18 cellular contexts compared by ENCODE assay signal in the genomic region with DNA sequence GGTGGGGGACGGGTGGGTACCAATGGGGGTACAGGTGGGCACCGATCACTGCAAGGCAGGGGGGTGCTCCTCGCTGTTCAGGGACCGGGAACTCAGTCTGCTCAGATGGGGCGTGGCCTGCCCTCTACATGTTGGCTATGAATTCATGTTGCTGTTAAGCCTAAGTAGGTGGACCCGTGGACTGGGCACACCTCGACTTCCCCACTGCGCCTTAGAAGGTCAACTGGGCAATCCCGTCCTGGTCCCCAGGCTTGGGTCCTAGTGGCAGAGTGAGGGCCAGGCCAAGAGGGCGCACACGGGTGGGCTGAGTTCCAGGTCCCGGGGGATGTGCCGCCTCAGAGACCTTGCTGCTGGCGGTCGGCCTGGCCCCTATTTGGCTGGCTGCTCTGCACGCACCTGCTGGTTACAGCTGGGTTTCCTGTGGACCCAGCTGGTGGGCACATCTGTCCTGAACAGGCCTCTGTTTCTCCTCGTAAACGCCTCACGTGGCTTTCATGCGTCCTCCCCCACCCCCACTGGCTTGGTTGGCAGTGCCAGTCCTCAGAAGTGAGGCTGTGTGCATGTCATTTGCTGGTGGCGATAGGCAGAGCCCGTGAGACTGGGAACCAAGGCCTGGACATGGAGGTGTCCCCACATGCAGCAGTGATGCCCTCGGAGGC.
"Had no signal": no experiment of that assay in that cellular context is flagged by ENCODE, and none has a peak within 500 bp of the region (broad histone marks: within the 10 kb centered on the region; RNA-seq: fewer than 3 reads in every experiment).

No MANE protein-coding gene starts in this region.

- ATAC-seq: activated CD8-positive, alpha-beta T cell treated with anti-CD3 and anti-CD28 coated beads for 36 hours; activated naive CD4-positive, alpha-beta T cell treated with anti-CD3 and anti-CD28 coated beads, Interleukin-2, amount 50 U/mL, for 72 hours; activated T-cell treated with anti-CD3 and anti-CD28 coated beads, Interleukin-2, amount 50 U/mL, for 4 hours; esophagus mucosa; left lobe of liver; naive thymus-derived CD4-positive, alpha-beta T cell; right lobe of liver had no signal

- DNase-seq: activated B cell treated with CpG ODN at 0.5 μM for 24 hours; activated CD4-positive, alpha-beta T cell treated with anti-CD3 and anti-CD28 coated beads, Interleukin-2, amount 50 U/mL, for 1 hour; activated CD8-positive, alpha-beta T cell treated with anti-CD3 and anti-CD28 coated beads for 36 hours; activated naive CD4-positive, alpha-beta T cell; activated T-cell treated with anti-CD3 and anti-CD28 coated beads, Interleukin-2, amount 50 U/mL, for 4 hours; central memory CD4-positive, alpha-beta T cell; foreskin fibroblast; kidney glomerular epithelial cell; midbrain; naive thymus-derived CD4-positive, alpha-beta T cell; occipital lobe; right lobe of liver; stimulated activated CD4-positive, alpha-beta T cell treated with anti-CD3 and anti-CD28 coated beads, Interleukin-2, amount 100 ng/mL, for 48 hours; stimulated activated naive CD4-positive, alpha-beta T cell treated with Interleukin-2 at 50 U/mL for 16 hours; transverse colon had no signal
